16 cellular contexts compared by ENCODE assay signal in the genomic region with DNA sequence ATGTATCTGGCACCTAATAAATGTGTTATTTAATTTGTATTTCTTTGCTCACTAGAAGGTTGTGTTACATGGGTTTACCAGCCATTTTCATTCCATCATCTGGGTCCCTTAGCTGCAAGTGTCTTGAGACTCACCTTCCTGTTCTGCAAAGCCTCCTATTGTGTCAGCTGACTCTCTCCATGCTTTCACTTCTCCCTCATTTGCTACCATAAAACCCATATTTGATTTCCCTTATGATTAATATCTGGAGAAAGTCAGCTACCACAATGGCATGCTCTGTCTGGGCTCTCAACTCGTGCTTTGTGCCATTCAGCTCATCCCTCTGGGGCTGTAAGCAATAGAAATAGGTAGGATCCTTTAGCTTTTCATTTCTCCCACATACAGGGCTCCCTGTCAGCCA.
"Had no signal": no experiment of that assay in that cellular context is flagged by ENCODE, and none has a peak within 500 bp of the region (broad histone marks: within the 10 kb centered on the region; RNA-seq: fewer than 3 reads in every experiment).

No MANE protein-coding gene starts in this region.

- H2AFZ ChIP-seq: hepatocyte had no signal

- H3K27ac ChIP-seq: epithelial cell of prostate, esophagus squamous epithelium, hepatocyte, sigmoid colon, skin epidermis, suprapubic skin, thyroid gland, upper lobe of right lung, vagina had no signal

- H3K79me2 ChIP-seq: hepatocyte had no signal

- H3K27me3 ChIP-seq: esophagus squamous epithelium, hepatocyte, sigmoid colon, suprapubic skin, thyroid gland, upper lobe of right lung, vagina had no signal

- H3K4me1 ChIP-seq: esophagus squamous epithelium, suprapubic skin, thyroid gland, upper lobe of right lung, vagina had no signal

- H3K9me3 Mint-ChIP-seq: effector memory CD8-positive, alpha-beta T cell had no signal

- H3K4me2 ChIP-seq: hepatocyte had no signal

- H3K9me3 ChIP-seq: esophagus squamous epithelium, sigmoid colon, suprapubic skin, thyroid gland, upper lobe of right lung, vagina had no signal

- H3K4me3 Mint-ChIP-seq: effector memory CD8-positive, alpha-beta T cell; naive thymus-derived CD8-positive, alpha-beta T cell had no signal

- H3K27ac Mint-ChIP-seq: effector memory CD8-positive, alpha-beta T cell; naive thymus-derived CD8-positive, alpha-beta T cell had no signal

- H3K27me3 Mint-ChIP-seq: effector memory CD8-positive, alpha-beta T cell had no signal

- H3K36me3 ChIP-seq: esophagus squamous epithelium, suprapubic skin, thyroid gland, upper lobe of right lung, vagina had no signal

- H3K4me3 ChIP-seq: esophagus squamous epithelium, hepatocyte, sigmoid colon, skin epidermis, suprapubic skin, thyroid gland, upper lobe of right lung, vagina had no signal

- DNase-seq: effector memory CD8-positive, alpha-beta T cell; esophagus squamous epithelium; foreskin fibroblast; mesendoderm; naive thymus-derived CD8-positive, alpha-beta T cell; posterior cingulate gyrus; sigmoid colon; stimulated activated CD4-positive, alpha-beta T cell treated with anti-CD3 and anti-CD28 coated beads, Interleukin-12 subunit alpha, Interleukin-12 subunit beta, amount 100 ng/mL, for 4 hours; stimulated activated naive CD8-positive, alpha-beta T cell treated with anti-CD3 and anti-CD28 coated beads, Interleukin-15, Interleukin-2, amounts not matched to agents 100 U/mL and 50 U/mL, for 24 hours; thyroid gland; upper lobe of right lung had no signal
